ENCODE assay signal across 14 cellular contexts in genomic region chr22:32562916-32563315, GRCh38.
"Had no signal": no experiment of that assay in that cellular context is flagged by ENCODE, and none has a peak within 500 bp of the region (broad histone marks: within the 10 kb centered on the region; RNA-seq: fewer than 3 reads in every experiment).

No MANE protein-coding gene starts in this region.

- H3K36me3 ChIP-seq: cardiac muscle cell, colonic mucosa, stomach, tibial artery had no signal

- H3K27ac ChIP-seq: cardiac muscle cell, colonic mucosa, tibial artery had no signal

- H3K36me3 Mint-ChIP-seq: activated CD4-positive, alpha-beta memory T cell treated with anti-CD3 and anti-CD28 coated beads for 36 hours; memory B cell had no signal

- H3K27me3 ChIP-seq: cardiac muscle cell, colonic mucosa had no signal

- H3K9me3 ChIP-seq: colonic mucosa, stomach, tibial artery had no signal

- H3K4me1 Mint-ChIP-seq: memory B cell had no signal

- H3K4me1 ChIP-seq: colonic mucosa had no signal

- H3K9me3 Mint-ChIP-seq: activated CD4-positive, alpha-beta memory T cell treated with anti-CD3 and anti-CD28 coated beads for 36 hours; memory B cell; nephron; T-helper 2 cell treated with Interferon-gamma antibody and Interleukin-4, amounts not matched to agents 5 μg/mL and 100 μg/mL, for 36 hours had no signal

- H3K27ac Mint-ChIP-seq: activated CD4-positive, alpha-beta memory T cell treated with anti-CD3 and anti-CD28 coated beads for 36 hours; memory B cell; T-helper 2 cell treated with Interferon-gamma antibody and Interleukin-4, amounts not matched to agents 5 μg/mL and 100 μg/mL, for 36 hours had no signal

- DNase-seq: activated CD4-positive, alpha-beta memory T cell treated with anti-CD3 and anti-CD28 coated beads for 36 hours; activated CD4-positive, alpha-beta T cell treated with anti-CD3 and anti-CD28 coated beads for 1 hour; activated naive CD4-positive, alpha-beta T cell; activated T-cell treated with anti-CD3 and anti-CD28 coated beads, Interleukin-2, amount 50 U/mL, for 48 hours; colonic mucosa; effector CD4-positive, alpha-beta T cell; occipital lobe; stomach; SW 1271; tibial artery had no signal

- H3K4me3 Mint-ChIP-seq: activated CD4-positive, alpha-beta memory T cell treated with anti-CD3 and anti-CD28 coated beads for 36 hours; memory B cell; nephron; T-helper 2 cell treated with Interferon-gamma antibody and Interleukin-4, amounts not matched to agents 5 μg/mL and 100 μg/mL, for 36 hours had no signal

- H3K4me3 ChIP-seq: cardiac muscle cell, colonic mucosa, stomach, tibial artery had no signal
